ENCODE assay signal across 9 cellular contexts in genomic region chr3:194871143-194871863, GRCh38.
A peak's percentile ranks its signal among the peaks of the same experiment; 100 is the strongest.
DNase-seq lines count a peak whose midpoint lies in the region; ATAC-seq and TF ChIP-seq lines count a peak whose summit lies in the region.
"Had no signal": no experiment of that assay in that cellular context is flagged by ENCODE, and none has a peak within 500 bp of the region (broad histone marks: within the 10 kb centered on the region; RNA-seq: fewer than 3 reads in every experiment).

No MANE protein-coding gene starts in this region.

- H3K9me3 ChIP-seq in prostate gland, result no peaks in the 10 kb centered on the region

- H3K4me3 ChIP-seq in prostate gland, result no peak overlapping the region

- peak; percentile 38 for ATAC-seq in HG03060 (IDR thresholded peaks at IDR 0.05; ENCODE audit: low read depth, unreplicated experiment)
- ATAC-seq in HG02938 (IDR thresholded peaks at IDR 0.05; ENCODE audit: unreplicated experiment), result no peak
- no peak for ATAC-seq in GM18858 (IDR thresholded peaks at IDR 0.05; ENCODE audit: unreplicated experiment)
- no peak for ATAC-seq in HG03175 (IDR thresholded peaks at IDR 0.05; ENCODE audit: unreplicated experiment)

- no peak for TF ChIP-seq POLR2A in prostate gland (IDR thresholded peaks at IDR 0.05)

- peak; percentile 96 for DNase-seq in Daoy (ENCODE audit: low read depth)
- DNase-seq in RPMI8226, result peak; percentile 33
- peak; percentile 88 for DNase-seq in fibroblast of the conjunctiva (ENCODE audit: low read depth)
- DNase-seq in prostate gland (ENCODE audit: low spot score), result peak; percentile 94

- H3K36me3 ChIP-seq in prostate gland, result no peaks in the 10 kb centered on the region

- no peak for TF ChIP-seq CTCF in prostate gland (IDR thresholded peaks at IDR 0.05)

- WGBS in prostate gland, result 9% methylated on average over 13 of the region's 13 CpGs

- H3K4me1 ChIP-seq in prostate gland (replicated peaks), result peaks cover 32% of the 10 kb centered on the region

- intact Hi-C loops in prostate gland (cut with DNase I), result loop anchor here (5.0 to 10.0 kb wide), 2 partner anchors 177 to 386 kb away; no protein-coding TSS in a partner anchor

- H3K27me3 ChIP-seq in prostate gland (replicated peaks; ENCODE audit: insufficient read depth), result no peaks in the 10 kb centered on the region

- peak overlapping the region; percentile 71 to 76 for H3K27ac ChIP-seq in prostate gland
- H3K27ac ChIP-seq: KMS-11 had no signal

Comparison
In these comparisons a context has a peak if more than half of its experiments do, and no peak if none do; other contexts are left out.
1. DNase-seq: peak in every context shown above with its lines; median percentile 96 in Daoy; 94 in prostate gland; 88 in fibroblast of the conjunctiva; 33 in RPMI8226.